ENCODE assay signal across 8 cellular contexts in the genomic region with DNA sequence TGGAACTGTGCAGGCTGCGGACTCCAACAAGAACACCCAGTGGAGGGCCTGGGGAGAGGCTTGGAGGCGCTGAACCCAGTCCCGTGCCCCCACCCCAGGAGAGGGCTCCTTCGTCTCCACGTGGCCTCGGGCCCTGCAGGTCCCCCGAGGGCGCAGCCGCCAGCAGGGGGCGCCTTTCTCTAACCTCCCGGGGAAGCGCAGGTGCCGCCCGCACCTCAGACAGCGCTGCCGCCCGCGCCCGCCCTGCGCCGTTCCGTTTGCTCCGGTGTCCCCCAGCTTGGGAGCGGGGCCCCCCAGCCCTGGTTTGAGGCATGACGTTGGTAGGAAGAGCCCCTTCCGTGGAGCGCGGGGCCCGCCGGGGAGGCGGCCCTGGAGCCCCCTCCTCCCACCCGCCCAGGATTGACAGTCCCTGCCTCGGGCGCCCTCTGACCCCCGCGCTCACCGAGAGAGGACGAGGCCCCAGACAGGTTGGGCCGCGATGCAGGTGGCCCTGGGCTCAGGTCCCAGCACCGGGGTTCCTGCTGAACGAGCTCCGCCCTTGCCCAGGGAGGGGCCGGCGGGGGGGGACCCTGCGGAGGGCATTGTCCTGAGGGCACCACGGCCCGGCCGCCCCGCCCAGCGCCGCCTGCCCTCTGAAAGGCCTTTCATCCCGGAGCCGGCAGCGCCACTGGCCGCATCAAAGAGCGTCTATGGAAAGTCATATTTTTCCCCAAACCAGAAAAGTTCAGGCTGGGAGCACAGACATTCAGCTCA. TPM values are rescaled to one million over a fixed set of nuclear protein-coding genes. Genes with fewer than 3 reads are reported as not detected.
DNase-seq lines count a peak whose midpoint lies in the region; ATAC-seq and TF ChIP-seq lines count a peak whose summit lies in the region.

No MANE protein-coding gene starts in this region.

- peak; percentile 68 for TF ChIP-seq CTCF in WI38 (IDR thresholded peaks at IDR 0.05; ENCODE audit: low read depth, low read length)
- TF ChIP-seq CTCF in breast epithelium (IDR thresholded peaks at IDR 0.05): peak; percentile 67 to 86 (median 84)

- intact Hi-C loops in breast epithelium (cut with DNase I; ENCODE audit: low total_unique reads): loop anchor here (5.0 kb wide), 1 partner anchor 189 kb away; no protein-coding TSS in a partner anchor

- DNase-seq in DMS114 treated with DMSO at 0.1 percent for 48 hours (lab: John Stamatoyannopoulos, UW; ENCODE audit: unreplicated experiment): peak; percentile 41
- peak; percentile 43 for DNase-seq in M059J (ENCODE audit: low read depth)
- peak; percentile 68 to 80 for DNase-seq in breast epithelium (ENCODE audit: low spot score in 2 of 2)
- DNase-seq in iris pigment epithelial cell (ENCODE audit: low read depth): peak; percentile 50
- DNase-seq in stimulated activated CD4-positive, alpha-beta T cell treated with anti-CD3 and anti-CD28 coated beads, Interleukin-12 subunit alpha, Interleukin-12 subunit beta, amount 100 ng/mL, for 4 hours: peak; percentile 98
- DNase-seq in NCI-H510A treated with DMSO at 0.1 percent for 48 hours (lab: John Stamatoyannopoulos, UW): no peak

- H3K4me3 ChIP-seq in WI38 (ENCODE audit: low read depth, low read length): no peak overlapping the region
- peak overlapping the region; percentile 23 to 71 (median 47) for H3K4me3 ChIP-seq in breast epithelium

- no peaks in the 10 kb centered on the region for H3K27me3 ChIP-seq in breast epithelium

- no peak for ATAC-seq in GM18873 (IDR thresholded peaks at IDR 0.05; ENCODE audit: low FRiP score, unreplicated experiment)

- TF ChIP-seq POLR2A in breast epithelium (IDR thresholded peaks at IDR 0.05): no peak

- peak overlapping the region; percentile 83 to 87 for H3K27ac ChIP-seq in breast epithelium

- no peaks in the 10 kb centered on the region for H3K36me3 ChIP-seq in breast epithelium

- no peaks in the 10 kb centered on the region for H3K9me3 ChIP-seq in breast epithelium

- no peaks in the 10 kb centered on the region for H3K4me1 ChIP-seq in breast epithelium

RNA-seq across cellular contexts. Expression of gene FOXL3, which starts 42.9 kb away (rescaled TPM):
- not detected in 2 replicates for total RNA-seq in M059J (2014; rRNA removed; shearing (Covaris generic))
- not detected for total RNA-seq in breast epithelium
